ENCODE assay signal across 14 cellular contexts in genomic region chr2:98726172-98726725, GRCh38. TPM values are rescaled to one million over a fixed set of nuclear protein-coding genes. Genes with fewer than 3 reads are reported as not detected.
DNase-seq lines count a peak whose midpoint lies in the region; ATAC-seq, FAIRE-seq and TF ChIP-seq lines count a peak whose summit lies in the region.
"Had no signal": no experiment of that assay in that cellular context is flagged by ENCODE, and none has a peak within 500 bp of the region (broad histone marks: within the 10 kb centered on the region; RNA-seq: fewer than 3 reads in every experiment).

No MANE protein-coding gene starts in this region.

- no peaks in the 10 kb centered on the region for H3K79me2 ChIP-seq in keratinocyte (ENCODE audit: control insufficient read depth, insufficient read depth, low read length)

- peak overlapping the region; percentile 87 for H3K27ac Mint-ChIP-seq in CD4-positive, alpha-beta T cell
- peak overlapping the region; percentile 67 for H3K27ac Mint-ChIP-seq in activated CD8-positive, alpha-beta T cell treated with anti-CD3 and anti-CD28 coated beads for 36 hours
- H3K27ac Mint-ChIP-seq: dendritic cell treated with granulocyte-macrophage colony-stimulating factor and Interleukin-4, amounts not matched to agents 40 ng/mL and 50 ng/mL, for 4 days; HFFc6 had no signal

- no peaks in the 10 kb centered on the region for H3K27me3 ChIP-seq in CD4-positive, alpha-beta T cell (ENCODE audit: control insufficient read depth, insufficient read depth, low read length)
- peaks cover 5% of the 10 kb centered on the region for H3K27me3 ChIP-seq in keratinocyte (ENCODE audit: control insufficient read depth, extremely low read depth, insufficient read depth, low read length)
- H3K27me3 ChIP-seq: thyroid gland had no signal

- POLR2A ChIA-PET in CD4-positive, alpha-beta T cell (lab: Charles Lee): interaction anchor here (0.7 to 15.5 kb wide), 9 partner anchors 13 to 261 kb away, joined by 3 to 414 read pairs (median 3); no protein-coding TSS in a partner anchor
- POLR2A ChIA-PET in activated CD8-positive, alpha-beta T cell treated with anti-CD3 and anti-CD28 coated beads for 36 hours (lab: Charles Lee): interaction anchor here (0.8 to 5.9 kb wide), 8 partner anchors 8 to 96 kb away, joined by 3 to 42 read pairs (median 4); no protein-coding TSS in a partner anchor

- no peaks in the 10 kb centered on the region for H3K9me1 ChIP-seq in keratinocyte (ENCODE audit: control insufficient read depth, extremely low read depth, insufficient read depth, low read length)

- H2AFZ ChIP-seq in keratinocyte (ENCODE audit: control insufficient read depth, low read length): no peak overlapping the region

- intact Hi-C loops in CD4-positive, alpha-beta T cell (cut with DNase I, micrococcal nuclease): loop anchor here in 1 of 2 experiments (5.0 kb wide), 1 partner anchor 34 kb away; no protein-coding TSS in a partner anchor
- intact Hi-C loops in activated CD8-positive, alpha-beta T cell treated with anti-CD3 and anti-CD28 coated beads for 36 hours (cut with micrococcal nuclease): no loop called here

- H4K20me1 ChIP-seq in keratinocyte (ENCODE audit: control insufficient read depth, extremely low read depth, insufficient read depth, low read length): no peaks in the 10 kb centered on the region

- dilution Hi-C loops in keratinocyte (cut with MboI; ENCODE audit: extremely low pct_ligation_motif_present, low sequenced_read_pairs): no loop called here

- H3K4me2 ChIP-seq in keratinocyte (ENCODE audit: control insufficient read depth, extremely low read depth, insufficient read depth, low read depth, low read length): peak overlapping the region; percentile 67

- DNase-seq in CD4-positive, alpha-beta T cell: no peak
- DNase-seq in COLO668 (lab: John Stamatoyannopoulos, UW; ENCODE audit: unreplicated experiment) (peak; percentile 42), keratinocyte (ENCODE audit: low read depth, low spot score) (no peak), RPMI8226 (no peak)
- no peak for DNase-seq in activated CD8-positive, alpha-beta T cell treated with anti-CD3 and anti-CD28 coated beads for 36 hours
- DNase-seq: foreskin keratinocyte, HFFc6, naive B cell, thyroid gland had no signal

- H3K27ac ChIP-seq in CD4-positive, alpha-beta T cell (ENCODE audit: low read depth, low read length): peak overlapping the region; percentile 51
- no peak overlapping the region for H3K27ac ChIP-seq in keratinocyte (ENCODE audit: control insufficient read depth, insufficient read depth, low read length)
- H3K27ac ChIP-seq: foreskin keratinocyte had no signal

- TF ChIP-seq CTCF in CD4-positive, alpha-beta T cell (IDR thresholded peaks at IDR 0.05): no peak
- no peak for TF ChIP-seq CTCF in activated CD8-positive, alpha-beta T cell treated with anti-CD3 and anti-CD28 coated beads for 36 hours (IDR thresholded peaks at IDR 0.05)
- no peak for TF ChIP-seq CTCF in keratinocyte (optimal IDR thresholded peaks at IDR 0.05 in 1 of 3, IDR thresholded peaks at IDR 0.05 in 1 of 3, conservative IDR thresholded peaks at IDR 0.05 in 1 of 3; ENCODE audit: extremely low read depth in 1 of 3, insufficient read depth in 2 of 3, low read length in 3 of 3)

- peak overlapping the region; percentile 88 for H3K4me3 Mint-ChIP-seq in CD4-positive, alpha-beta T cell
- peak overlapping the region; percentile 76 for H3K4me3 Mint-ChIP-seq in activated CD8-positive, alpha-beta T cell treated with anti-CD3 and anti-CD28 coated beads for 36 hours
- H3K4me3 Mint-ChIP-seq: HFFc6, naive B cell had no signal

- H3K36me3 ChIP-seq in keratinocyte (ENCODE audit: control insufficient read depth in 2 of 2, extremely low read depth in 1 of 2, insufficient read depth in 2 of 2, low read length in 2 of 2): no peaks in the 10 kb centered on the region
- H3K36me3 ChIP-seq: thyroid gland had no signal

- peak; percentile 79 for FAIRE-seq in keratinocyte (lab: Jason Lieb, UNC)
- FAIRE-seq: islet of Langerhans had no signal

- H3K4me1 ChIP-seq in keratinocyte (ENCODE audit: control insufficient read depth, extremely low read depth, insufficient read depth, low read length): peaks cover 3% of the 10 kb centered on the region
- H3K4me1 ChIP-seq: foreskin keratinocyte had no signal

- no peak for ATAC-seq in CD4-positive, alpha-beta T cell (ENCODE audit: poor library complexity)
- ATAC-seq in activated CD8-positive, alpha-beta T cell treated with anti-CD3 and anti-CD28 coated beads for 36 hours: no peak
- ATAC-seq in HG02870 (IDR thresholded peaks at IDR 0.05; ENCODE audit: unreplicated experiment) (no peak), HG03457 (IDR thresholded peaks at IDR 0.05; ENCODE audit: unreplicated experiment) (no peak)
- ATAC-seq: activated CD4-positive, CD25-positive, alpha-beta regulatory T cell treated with anti-CD3 and anti-CD28 coated beads, Interleukin-2, amount 50 U/mL, for 24 hours; foreskin keratinocyte had no signal

- peaks cover 85% of the 10 kb centered on the region for H3K36me3 Mint-ChIP-seq in CD4-positive, alpha-beta T cell (ENCODE audit: low read depth)
- H3K36me3 Mint-ChIP-seq in activated CD8-positive, alpha-beta T cell treated with anti-CD3 and anti-CD28 coated beads for 36 hours (ENCODE audit: low read depth): peaks cover 38% of the 10 kb centered on the region

- no peaks in the 10 kb centered on the region for H3K9me3 Mint-ChIP-seq in CD4-positive, alpha-beta T cell
- peaks cover 10% of the 10 kb centered on the region for H3K9me3 Mint-ChIP-seq in activated CD8-positive, alpha-beta T cell treated with anti-CD3 and anti-CD28 coated beads for 36 hours
- H3K9me3 Mint-ChIP-seq: dendritic cell treated with granulocyte-macrophage colony-stimulating factor and Interleukin-4, amounts not matched to agents 40 ng/mL and 50 ng/mL, for 4 days; HFFc6 had no signal

- H3K27me3 Mint-ChIP-seq in CD4-positive, alpha-beta T cell: no peaks in the 10 kb centered on the region
- H3K27me3 Mint-ChIP-seq in activated CD8-positive, alpha-beta T cell treated with anti-CD3 and anti-CD28 coated beads for 36 hours: no peaks in the 10 kb centered on the region
- H3K27me3 Mint-ChIP-seq: dendritic cell treated with granulocyte-macrophage colony-stimulating factor and Interleukin-4, amounts not matched to agents 40 ng/mL and 50 ng/mL, for 4 days; naive B cell had no signal

- peaks cover 84% of the 10 kb centered on the region for H3K4me1 Mint-ChIP-seq in CD4-positive, alpha-beta T cell (ENCODE audit: low read depth)
- H3K4me1 Mint-ChIP-seq in activated CD8-positive, alpha-beta T cell treated with anti-CD3 and anti-CD28 coated beads for 36 hours (ENCODE audit: low read depth): peaks cover 57% of the 10 kb centered on the region

- peaks cover 9% of the 10 kb centered on the region for H3K9me3 ChIP-seq in CD4-positive, alpha-beta T cell (ENCODE audit: control insufficient read depth, low read length)
- no peaks in the 10 kb centered on the region for H3K9me3 ChIP-seq in keratinocyte (ENCODE audit: control insufficient read depth, low read depth, low read length)
- H3K9me3 ChIP-seq: thyroid gland had no signal

- H3K4me3 ChIP-seq in keratinocyte (ENCODE audit: control insufficient read depth in 2 of 3, extremely low read depth in 1 of 3, insufficient read depth in 2 of 3, low read depth in 1 of 3, low read length in 3 of 3): peak overlapping the region in 2 of 3 experiments; percentile 13 to 19
- H3K4me3 ChIP-seq: thyroid gland had no signal

- H3K9ac ChIP-seq in keratinocyte (ENCODE audit: control insufficient read depth, extremely low read depth, insufficient read depth, low read length): no peak overlapping the region

- CTCF ChIA-PET in CD4-positive, alpha-beta T cell (lab: Charles Lee): interaction anchor here (0.7 to 1.4 kb wide), 6 partner anchors 8 to 341 kb away, joined by 3 to 5 read pairs (median 3); no protein-coding TSS in a partner anchor
- CTCF ChIA-PET in activated CD8-positive, alpha-beta T cell treated with anti-CD3 and anti-CD28 coated beads for 36 hours (lab: Charles Lee): interaction anchor here (0.9 to 2.2 kb wide), 3 partner anchors 8 to 67 kb away, joined by 3 to 7 read pairs (median 6); no protein-coding TSS in a partner anchor

RNA-seq across cellular contexts. Expression of gene MGAT4A, which starts 4.7 kb away (rescaled TPM):
- 100 to 1,000 TPM; 200 to 204 TPM for total RNA-seq in CD4-positive, alpha-beta T cell
- total RNA-seq in activated CD8-positive, alpha-beta T cell treated with anti-CD3 and anti-CD28 coated beads for 36 hours: 10 to 100 TPM; 57.6 to 59.0 TPM
- 0.17 to 0.81 TPM (median 0.27 TPM) in 3 replicates for polyA plus RNA-seq in keratinocyte
- 2.5 TPM for polyA plus RNA-seq in keratinocyte (2011; ENCODE audit: low read depth)
- polyA plus RNA-seq in keratinocyte (2011; cell fraction: cytosol; rRNA removed): 0.12 and 1.1 TPM in 2 replicates
- 0.23 and 0.67 TPM in 2 replicates for polyA plus RNA-seq in keratinocyte (2011; cell fraction: nucleus; rRNA removed)
- polyA plus RNA-seq in keratinocyte (2012; ENCODE audit: low replicate concordance): 0.22 and 1.7 TPM in 2 replicates
- 0.10 to 0.74 TPM (median 0.40 TPM) in 3 replicates for polyA minus RNA-seq in keratinocyte
- polyA minus RNA-seq in keratinocyte (2011; cell fraction: cytosol; rRNA and poly(A)+ RNA removed): 0.38 TPM
- 0.32 and 0.54 TPM in 2 replicates for polyA minus RNA-seq in keratinocyte (2011; cell fraction: nucleus; rRNA and poly(A)+ RNA removed)
